ENCODE assay signal across 15 cellular contexts in genomic region chr1:84300501-84300900, GRCh38. TPM values are rescaled to one million over a fixed set of nuclear protein-coding genes. Genes with fewer than 3 reads are reported as not detected.
DNase-seq lines count a peak whose midpoint lies in the region; ATAC-seq and TF ChIP-seq lines count a peak whose summit lies in the region.
"Had no signal": no experiment of that assay in that cellular context is flagged by ENCODE, and none has a peak within 500 bp of the region (broad histone marks: within the 10 kb centered on the region; RNA-seq: fewer than 3 reads in every experiment).

No MANE protein-coding gene starts in this region.

- H3K4me1 ChIP-seq in body of pancreas, result peaks cover 40% of the 10 kb centered on the region
- H3K4me1 ChIP-seq in mucosa of stomach (ENCODE audit: control insufficient read depth, insufficient read depth, low read length), result peaks cover 27% of the 10 kb centered on the region
- H3K4me1 ChIP-seq in thoracic aorta (ENCODE audit: control insufficient read depth in 1 of 2, low read depth in 2 of 2), result peaks cover 10 to 34% of the 10 kb centered on the region in 2 donors
- peaks cover 3% of the 10 kb centered on the region; the same call in 1 of the 2 replicates for H3K4me1 ChIP-seq in BE2C
- peaks cover 12 to 35% of the 10 kb centered on the region in 2 donors for H3K4me1 ChIP-seq in adrenal gland (replicated peaks in 1 of 2)

- no peaks in the 10 kb centered on the region for H3K27me3 ChIP-seq in body of pancreas
- H3K27me3 ChIP-seq in mucosa of stomach (ENCODE audit: control insufficient read depth, insufficient read depth, low read length), result no peaks in the 10 kb centered on the region
- no peaks in the 10 kb centered on the region for H3K27me3 ChIP-seq in thoracic aorta (replicated peaks; ENCODE audit: insufficient read depth)
- H3K27me3 ChIP-seq in BE2C, result no peaks in the 10 kb centered on the region
- H3K27me3 ChIP-seq in adrenal gland, result no peaks in the 10 kb centered on the region
- H3K27me3 ChIP-seq: upper lobe of left lung had no signal

- peak overlapping the region in 3 of 4 donors; percentile 50 to 87 (median 82) for H3K27ac ChIP-seq in body of pancreas
- peak overlapping the region in 1 of 2 donors; percentile 31 for H3K27ac ChIP-seq in thoracic aorta
- H3K27ac ChIP-seq in adrenal gland, result peak overlapping the region in 1 of 5 donors; percentile 15
- H3K27ac ChIP-seq: epithelial cell of prostate had no signal

- TF ChIP-seq CTCF in body of pancreas (IDR thresholded peaks at IDR 0.05) (no peak), thoracic aorta (IDR thresholded peaks at IDR 0.05) (no peak), BE2C (IDR thresholded peaks at IDR 0.05; ENCODE audit: low read depth, low read length) (no peak), adrenal gland (IDR thresholded peaks at IDR 0.05) (no peak)

- no peaks in the 10 kb centered on the region for H3K9me3 ChIP-seq in body of pancreas
- H3K9me3 ChIP-seq in mucosa of stomach (ENCODE audit: control insufficient read depth, low read length), result no peaks in the 10 kb centered on the region
- peaks cover 4% of the 10 kb centered on the region for H3K9me3 ChIP-seq in thoracic aorta
- no peaks in the 10 kb centered on the region for H3K9me3 ChIP-seq in BE2C
- H3K9me3 ChIP-seq in adrenal gland (replicated peaks in 1 of 3), result no peaks in the 10 kb centered on the region

- DNase-seq in NCI-H446 (lab: John Stamatoyannopoulos, UW), result peak; percentile 27 to 64
- DNase-seq in NCI-H446 treated with DMSO at 0.1 percent for 48 hours (lab: John Stamatoyannopoulos, UW), result no peak
- DNase-seq in body of pancreas, result no peak
- no peak for DNase-seq in thoracic aorta (ENCODE audit: low spot score)
- no peak for DNase-seq in BE2C
- no peak for DNase-seq in KG1 (lab: John Stamatoyannopoulos, UW)
- no peak for DNase-seq in adrenal gland
- DNase-seq: activated T-cell treated with anti-CD3 and anti-CD28 coated beads, Interleukin-2, amount 50 U/mL, for 48 hours; NCI-H1105; NCI-H748 treated with DMSO at 0.1 percent for 48 hours; upper lobe of left lung had no signal

- TF ChIP-seq POLR2A in body of pancreas (IDR thresholded peaks at IDR 0.05) (no peak), adrenal gland (IDR thresholded peaks at IDR 0.05) (no peak)

- intact Hi-C loops in body of pancreas (cut with DNase I), result no loop called here
- intact Hi-C loops in adrenal gland (cut with DNase I), result loop anchor here in 1 of 2 donors (10.0 kb wide), 1 partner anchor 134 kb away; no protein-coding TSS in a partner anchor

- H3K4me3 ChIP-seq in body of pancreas (no peak overlapping the region), mucosa of stomach (ENCODE audit: low read length) (peak overlapping the region; percentile 9), thoracic aorta (peak overlapping the region; percentile 70), BE2C (ENCODE audit: low read depth, low read length) (no peak overlapping the region), adrenal gland (no peak overlapping the region)
- H3K4me3 ChIP-seq: GM12878 had no signal

- WGBS in body of pancreas, 2 donors, result 84 to 89% methylated on average over 1 of the region's 1 CpG
- 81 to 95% (median 88%) methylated on average over 1 of the region's 1 CpG for WGBS in adrenal gland, 4 donors

- ATAC-seq in body of pancreas (no peak), thoracic aorta (ENCODE audit: insufficient number of reproducible peaks, low FRiP score, low read depth) (no peak)
- ATAC-seq: activated CD4-positive, CD25-positive, alpha-beta regulatory T cell treated with anti-CD3 and anti-CD28 coated beads, Interleukin-2, amount 50 U/mL, for 24 hours; GM12878 had no signal

- H3K36me3 ChIP-seq in body of pancreas (replicated peaks in 1 of 2; ENCODE audit: insufficient read depth in 1 of 2, low read depth in 2 of 2) (no peaks in the 10 kb centered on the region), mucosa of stomach (ENCODE audit: control insufficient read depth, insufficient read depth, low read length) (no peaks in the 10 kb centered on the region), thoracic aorta (no peaks in the 10 kb centered on the region), BE2C (no peaks in the 10 kb centered on the region), adrenal gland (replicated peaks in 1 of 2) (no peaks in the 10 kb centered on the region)
- H3K36me3 ChIP-seq: upper lobe of left lung had no signal

- H3K9ac ChIP-seq in mucosa of stomach (ENCODE audit: low read length), result no peak overlapping the region

RNA-seq across cellular contexts. Expression of gene SAMD13, which starts 1.0 kb away (rescaled TPM):
- total RNA-seq in body of pancreas (1 to 10 TPM in 1 of 2 donors, under 1 TPM in 1; 0.66 to 1.3 TPM), thoracic aorta (1 to 10 TPM in 1 of 2 donors, under 1 TPM in 1; 0.95 to 1.8 TPM), adrenal gland (1 to 10 TPM; 1.3 to 6.4 (median 3.4) TPM)
- polyA plus RNA-seq in BE2C (2012; ENCODE audit: insufficient read depth, insufficient read length, low read depth), result 2.5 TPM
- polyA plus RNA-seq in adrenal gland, result 1 to 10 TPM; 1.0 to 5.9 (median 2.0) TPM

Comparison
In these comparisons a context has a peak if more than half of its experiments do, and no peak if none do; other contexts are left out.
1. DNase-seq: peak in NCI-H446 (2 of 2); none in NCI-H446 treated with DMSO at 0.1 percent for 48 hours (single experiment), body of pancreas (0 of 4), thoracic aorta (single experiment), BE2C (single experiment), KG1 (single experiment) and adrenal gland (0 of 7).
2. H3K4me3 ChIP-seq: peak in mucosa of stomach (single experiment) and thoracic aorta (single experiment); none in body of pancreas (0 of 2), BE2C (single experiment) and adrenal gland (0 of 4).